ENCODE assay signal across 1 cellular context in the genomic region with DNA sequence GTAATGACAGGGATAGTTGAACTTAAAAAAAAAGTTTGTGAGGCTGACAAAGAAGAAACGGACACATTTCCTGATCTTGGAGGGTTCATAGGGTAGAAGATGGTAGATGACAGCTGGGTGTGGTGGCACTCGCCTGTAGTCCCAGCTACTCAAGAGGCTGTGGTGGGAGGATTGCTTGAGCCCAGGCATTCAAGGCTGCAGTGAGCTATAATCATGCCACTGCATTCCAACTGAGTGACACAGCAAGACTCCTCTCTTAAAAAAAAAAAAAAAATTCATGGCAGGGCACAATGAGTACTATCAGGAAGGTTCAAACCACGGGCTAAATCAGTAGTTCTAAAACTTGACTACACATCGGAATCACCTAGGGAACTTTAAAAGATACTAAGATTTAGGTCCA.
TF ChIP-seq lines count a peak whose summit lies in the region.

No MANE protein-coding gene starts in this region.

TF ChIP-seq in GM12878, 131 proteins besides CTCF, POLR2A, EP300 and RAD21 (continued from another document):
- TF ChIP-seq, protein P1, sequence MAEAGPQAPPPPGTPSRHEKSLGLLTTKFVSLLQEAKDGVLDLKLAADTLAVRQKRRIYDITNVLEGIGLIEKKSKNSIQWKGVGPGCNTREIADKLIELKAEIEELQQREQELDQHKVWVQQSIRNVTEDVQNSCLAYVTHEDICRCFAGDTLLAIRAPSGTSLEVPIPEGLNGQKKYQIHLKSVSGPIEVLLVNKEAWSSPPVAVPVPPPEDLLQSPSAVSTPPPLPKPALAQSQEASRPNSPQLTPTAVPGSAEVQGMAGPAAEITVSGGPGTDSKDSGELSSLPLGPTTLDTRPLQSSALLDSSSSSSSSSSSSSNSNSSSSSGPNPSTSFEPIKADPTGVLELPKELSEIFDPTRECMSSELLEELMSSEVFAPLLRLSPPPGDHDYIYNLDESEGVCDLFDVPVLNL (IDR thresholded peaks at IDR 0.05; ENCODE audit: low read depth, low read length): no peak
- TF ChIP-seq ATF7 (IDR thresholded peaks at IDR 0.05; ENCODE audit: low read depth) (no peak), ZNF217 (IDR thresholded peaks at IDR 0.05) (no peak), FOS (IDR thresholded peaks at IDR 0.05; ENCODE audit: borderline replicate concordance, extremely low read depth, insufficient read length) (no peak), SREBF1 (IDR thresholded peaks at IDR 0.05; ENCODE audit: low read length) (no peak), IRF4 (IDR thresholded peaks at IDR 0.05; ENCODE audit: low read depth, low read length) (no peak), MXI1 (IDR thresholded peaks at IDR 0.05; ENCODE audit: low read depth, low read length) (no peak), SIX5 (IDR thresholded peaks at IDR 0.05; ENCODE audit: low read depth, low read length, severe bottlenecking) (no peak), POLR2AphosphoS5 (IDR thresholded peaks at IDR 0.05; ENCODE audit: low read length) (no peak)
- TF ChIP-seq, protein P2, sequence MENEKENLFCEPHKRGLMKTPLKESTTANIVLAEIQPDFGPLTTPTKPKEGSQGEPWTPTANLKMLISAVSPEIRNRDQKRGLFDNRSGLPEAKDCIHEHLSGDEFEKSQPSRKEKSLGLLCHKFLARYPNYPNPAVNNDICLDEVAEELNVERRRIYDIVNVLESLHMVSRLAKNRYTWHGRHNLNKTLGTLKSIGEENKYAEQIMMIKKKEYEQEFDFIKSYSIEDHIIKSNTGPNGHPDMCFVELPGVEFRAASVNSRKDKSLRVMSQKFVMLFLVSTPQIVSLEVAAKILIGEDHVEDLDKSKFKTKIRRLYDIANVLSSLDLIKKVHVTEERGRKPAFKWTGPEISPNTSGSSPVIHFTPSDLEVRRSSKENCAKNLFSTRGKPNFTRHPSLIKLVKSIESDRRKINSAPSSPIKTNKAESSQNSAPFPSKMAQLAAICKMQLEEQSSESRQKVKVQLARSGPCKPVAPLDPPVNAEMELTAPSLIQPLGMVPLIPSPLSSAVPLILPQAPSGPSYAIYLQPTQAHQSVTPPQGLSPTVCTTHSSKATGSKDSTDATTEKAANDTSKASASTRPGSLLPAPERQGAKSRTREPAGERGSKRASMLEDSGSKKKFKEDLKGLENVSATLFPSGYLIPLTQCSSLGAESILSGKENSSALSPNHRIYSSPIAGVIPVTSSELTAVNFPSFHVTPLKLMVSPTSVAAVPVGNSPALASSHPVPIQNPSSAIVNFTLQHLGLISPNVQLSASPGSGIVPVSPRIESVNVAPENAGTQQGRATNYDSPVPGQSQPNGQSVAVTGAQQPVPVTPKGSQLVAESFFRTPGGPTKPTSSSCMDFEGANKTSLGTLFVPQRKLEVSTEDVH (IDR thresholded peaks at IDR 0.05; ENCODE audit: low read depth, partially characterized antibody): no peak
- TF ChIP-seq, protein P3, sequence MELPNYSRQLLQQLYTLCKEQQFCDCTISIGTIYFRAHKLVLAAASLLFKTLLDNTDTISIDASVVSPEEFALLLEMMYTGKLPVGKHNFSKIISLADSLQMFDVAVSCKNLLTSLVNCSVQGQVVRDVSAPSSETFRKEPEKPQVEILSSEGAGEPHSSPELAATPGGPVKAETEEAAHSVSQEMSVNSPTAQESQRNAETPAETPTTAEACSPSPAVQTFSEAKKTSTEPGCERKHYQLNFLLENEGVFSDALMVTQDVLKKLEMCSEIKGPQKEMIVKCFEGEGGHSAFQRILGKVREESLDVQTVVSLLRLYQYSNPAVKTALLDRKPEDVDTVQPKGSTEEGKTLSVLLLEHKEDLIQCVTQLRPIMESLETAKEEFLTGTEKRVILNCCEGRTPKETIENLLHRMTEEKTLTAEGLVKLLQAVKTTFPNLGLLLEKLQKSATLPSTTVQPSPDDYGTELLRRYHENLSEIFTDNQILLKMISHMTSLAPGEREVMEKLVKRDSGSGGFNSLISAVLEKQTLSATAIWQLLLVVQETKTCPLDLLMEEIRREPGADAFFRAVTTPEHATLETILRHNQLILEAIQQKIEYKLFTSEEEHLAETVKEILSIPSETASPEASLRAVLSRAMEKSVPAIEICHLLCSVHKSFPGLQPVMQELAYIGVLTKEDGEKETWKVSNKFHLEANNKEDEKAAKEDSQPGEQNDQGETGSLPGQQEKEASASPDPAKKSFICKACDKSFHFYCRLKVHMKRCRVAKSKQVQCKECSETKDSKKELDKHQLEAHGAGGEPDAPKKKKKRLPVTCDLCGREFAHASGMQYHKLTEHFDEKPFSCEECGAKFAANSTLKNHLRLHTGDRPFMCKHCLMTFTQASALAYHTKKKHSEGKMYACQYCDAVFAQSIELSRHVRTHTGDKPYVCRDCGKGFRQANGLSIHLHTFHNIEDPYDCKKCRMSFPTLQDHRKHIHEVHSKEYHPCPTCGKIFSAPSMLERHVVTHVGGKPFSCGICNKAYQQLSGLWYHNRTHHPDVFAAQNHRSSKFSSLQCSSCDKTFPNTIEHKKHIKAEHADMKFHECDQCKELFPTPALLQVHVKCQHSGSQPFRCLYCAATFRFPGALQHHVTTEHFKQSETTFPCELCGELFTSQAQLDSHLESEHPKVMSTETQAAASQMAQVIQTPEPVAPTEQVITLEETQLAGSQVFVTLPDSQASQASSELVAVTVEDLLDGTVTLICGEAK (IDR thresholded peaks at IDR 0.05; ENCODE audit: borderline replicate concordance): no peak
- TF ChIP-seq, protein P4, sequence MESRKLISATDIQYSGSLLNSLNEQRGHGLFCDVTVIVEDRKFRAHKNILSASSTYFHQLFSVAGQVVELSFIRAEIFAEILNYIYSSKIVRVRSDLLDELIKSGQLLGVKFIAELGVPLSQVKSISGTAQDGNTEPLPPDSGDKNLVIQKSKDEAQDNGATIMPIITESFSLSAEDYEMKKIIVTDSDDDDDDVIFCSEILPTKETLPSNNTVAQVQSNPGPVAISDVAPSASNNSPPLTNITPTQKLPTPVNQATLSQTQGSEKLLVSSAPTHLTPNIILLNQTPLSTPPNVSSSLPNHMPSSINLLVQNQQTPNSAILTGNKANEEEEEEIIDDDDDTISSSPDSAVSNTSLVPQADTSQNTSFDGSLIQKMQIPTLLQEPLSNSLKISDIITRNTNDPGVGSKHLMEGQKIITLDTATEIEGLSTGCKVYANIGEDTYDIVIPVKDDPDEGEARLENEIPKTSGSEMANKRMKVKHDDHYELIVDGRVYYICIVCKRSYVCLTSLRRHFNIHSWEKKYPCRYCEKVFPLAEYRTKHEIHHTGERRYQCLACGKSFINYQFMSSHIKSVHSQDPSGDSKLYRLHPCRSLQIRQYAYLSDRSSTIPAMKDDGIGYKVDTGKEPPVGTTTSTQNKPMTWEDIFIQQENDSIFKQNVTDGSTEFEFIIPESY (IDR thresholded peaks at IDR 0.05): no peak
